ENCODE assay signal across 8 cellular contexts in genomic region chr3:66372681-66373350, GRCh38.
A peak's percentile ranks its signal among the peaks of the same experiment; 100 is the strongest.
DNase-seq lines count a peak whose midpoint lies in the region; ATAC-seq lines count a peak whose summit lies in the region.

No MANE protein-coding gene starts in this region.

- H3K27me3 ChIP-seq in CD8-positive, alpha-beta memory T cell (ENCODE audit: insufficient read depth, low read length, poor library complexity, severe bottlenecking), result no peaks in the 10 kb centered on the region

- H3K4me1 ChIP-seq in CD8-positive, alpha-beta memory T cell (ENCODE audit: insufficient read depth, low read length), result peaks cover 9% of the 10 kb centered on the region

- peaks cover 5 to 68% (median 12%) of the 10 kb centered on the region in 3 donors for H3K36me3 Mint-ChIP-seq in CD8-positive, alpha-beta memory T cell
- H3K36me3 Mint-ChIP-seq in IgD-negative memory B cell, result peaks cover 10% of the 10 kb centered on the region
- peaks cover 18% of the 10 kb centered on the region for H3K36me3 Mint-ChIP-seq in activated CD4-positive, alpha-beta memory T cell treated with anti-CD3 and anti-CD28 coated beads, Interleukin-2, amount 10 ng/mL, durations not matched to agents 7 days and 5 days (ENCODE audit: low read depth)

- CTCF ChIA-PET in CD8-positive, alpha-beta memory T cell (lab: Charles Lee), result interaction anchor here (0.6 to 4.4 kb wide), 15 partner anchors 10 to 449 kb away, joined by 3 to 48 read pairs (median 4); no protein-coding TSS in a partner anchor
- CTCF ChIA-PET in activated CD4-positive, alpha-beta memory T cell treated with anti-CD3 and anti-CD28 coated beads, Interleukin-2, amount 10 ng/mL, durations not matched to agents 7 days and 5 days (lab: Charles Lee), result interaction anchor here (1.6 to 2.5 kb wide), 3 partner anchors 34 to 120 kb away, joined by 4 to 10 read pairs (median 6); no protein-coding TSS in a partner anchor

- H3K9me3 ChIP-seq in CD8-positive, alpha-beta memory T cell (ENCODE audit: low read length), result no peaks in the 10 kb centered on the region

- H3K4me1 Mint-ChIP-seq in CD8-positive, alpha-beta memory T cell, result peaks cover 25 to 36% (median 34%) of the 10 kb centered on the region in 3 donors
- no peaks in the 10 kb centered on the region for H3K4me1 Mint-ChIP-seq in IgD-negative memory B cell
- H3K4me1 Mint-ChIP-seq in activated CD4-positive, alpha-beta memory T cell treated with anti-CD3 and anti-CD28 coated beads, Interleukin-2, amount 10 ng/mL, durations not matched to agents 7 days and 5 days, result peaks cover 3% of the 10 kb centered on the region

- H3K27ac ChIP-seq in CD8-positive, alpha-beta memory T cell (ENCODE audit: low read depth, low read length), result no peak overlapping the region

- no peak overlapping the region for H3K4me3 Mint-ChIP-seq in CD8-positive, alpha-beta memory T cell
- peak overlapping the region in 1 of 4 donors; percentile 29 for H3K4me3 Mint-ChIP-seq in IgD-negative memory B cell
- no peak overlapping the region for H3K4me3 Mint-ChIP-seq in activated CD4-positive, alpha-beta memory T cell treated with anti-CD3 and anti-CD28 coated beads, Interleukin-2, amount 10 ng/mL, durations not matched to agents 7 days and 5 days

- H3K27me3 Mint-ChIP-seq in CD8-positive, alpha-beta memory T cell, result no peaks in the 10 kb centered on the region
- H3K27me3 Mint-ChIP-seq in IgD-negative memory B cell, result no peaks in the 10 kb centered on the region
- no peaks in the 10 kb centered on the region for H3K27me3 Mint-ChIP-seq in activated CD4-positive, alpha-beta memory T cell treated with anti-CD3 and anti-CD28 coated beads, Interleukin-2, amount 10 ng/mL, durations not matched to agents 7 days and 5 days

- H3K4me3 ChIP-seq in CD8-positive, alpha-beta memory T cell (ENCODE audit: low read length), result no peak overlapping the region

- POLR2A ChIA-PET in CD8-positive, alpha-beta memory T cell (lab: Charles Lee), result no interaction called here
- POLR2A ChIA-PET in activated CD4-positive, alpha-beta memory T cell treated with anti-CD3 and anti-CD28 coated beads, Interleukin-2, amount 10 ng/mL, durations not matched to agents 7 days and 5 days (lab: Charles Lee), result no interaction called here

- peak in 4 of 5 donors; percentile 28 to 84 (median 47) for DNase-seq in CD8-positive, alpha-beta memory T cell
- peak; percentile 55 for DNase-seq in activated CD4-positive, alpha-beta memory T cell treated with anti-CD3 and anti-CD28 coated beads, Interleukin-2, amount 10 ng/mL, durations not matched to agents 7 days and 5 days
- DNase-seq in hippocampal formation (lab: John Stamatoyannopoulos, UW) (peak; percentile 21 to 28), putamen (ENCODE audit: low spot score) (no peak)

- peak overlapping the region; percentile 7 to 85 (median 68) for H3K27ac Mint-ChIP-seq in CD8-positive, alpha-beta memory T cell
- peak overlapping the region in 2 of 3 donors; percentile 20 to 57 for H3K27ac Mint-ChIP-seq in IgD-negative memory B cell
- no peak overlapping the region for H3K27ac Mint-ChIP-seq in activated CD4-positive, alpha-beta memory T cell treated with anti-CD3 and anti-CD28 coated beads, Interleukin-2, amount 10 ng/mL, durations not matched to agents 7 days and 5 days

- H3K36me3 ChIP-seq in CD8-positive, alpha-beta memory T cell (ENCODE audit: insufficient read depth, low read length), result peaks cover 5% of the 10 kb centered on the region

- no peaks in the 10 kb centered on the region for H3K9me3 Mint-ChIP-seq in CD8-positive, alpha-beta memory T cell
- H3K9me3 Mint-ChIP-seq in IgD-negative memory B cell, result no peaks in the 10 kb centered on the region
- H3K9me3 Mint-ChIP-seq in activated CD4-positive, alpha-beta memory T cell treated with anti-CD3 and anti-CD28 coated beads, Interleukin-2, amount 10 ng/mL, durations not matched to agents 7 days and 5 days, result no peaks in the 10 kb centered on the region

- ATAC-seq in HG02642 (IDR thresholded peaks at IDR 0.05; ENCODE audit: poor library complexity, unreplicated experiment), result no peak
- ATAC-seq in HG02678 (IDR thresholded peaks at IDR 0.05; ENCODE audit: unreplicated experiment), result no peak
- no peak for ATAC-seq in GM21390 (IDR thresholded peaks at IDR 0.05; ENCODE audit: unreplicated experiment)
